1 cellular context compared by ENCODE assay signal in genomic region chr17:18038861-18039534, GRCh38.
TF ChIP-seq lines count a peak whose summit lies in the region.

TSS of gene ATPAF2 (minus strand) at chr17:18039168. CDS start at chr17:18039013, 155 bp downstream.
TSS of gene GID4 (plus strand) at chr17:18039408. CDS start at chr17:18039465, 57 bp downstream.

TF ChIP-seq in K562, 482 proteins besides CTCF, POLR2A, EP300 and RAD21 (continued from another document and continues in another):
- TF ChIP-seq HEY1 (CRISPR knock-in tag; IDR thresholded peaks at IDR 0.05; ENCODE audit: borderline replicate concordance) (no peak), ARHGAP35 (IDR thresholded peaks at IDR 0.05; ENCODE audit: partially characterized antibody) (no peak), SIX5 (IDR thresholded peaks at IDR 0.05; ENCODE audit: borderline replicate concordance in 1 of 2, insufficient read depth in 1 of 2, low read depth in 1 of 2, low read length in 2 of 2) (peak; percentile 67 to 80; a peak in 3 of 4 replicates), CBFB (CRISPR knock-in tag; IDR thresholded peaks at IDR 0.05) (no peak), ATF4 (CRISPR knock-in tag; IDR thresholded peaks at IDR 0.05) (no peak), MAZ (CRISPR knock-in tag; conservative IDR thresholded peaks at IDR 0.05 in 1 of 2, IDR thresholded peaks at IDR 0.05 in 1 of 2) (peak; percentile 67 to 84; a peak in 3 of 4 replicates), ZNF274 (IDR thresholded peaks at IDR 0.05; ENCODE audit: borderline replicate concordance, low read depth, low read length) (no peak), ZBTB2 (IDR thresholded peaks at IDR 0.05) (peak; percentile 71; the same call in 1 of the 2 replicates), SAFB2 (IDR thresholded peaks at IDR 0.05; ENCODE audit: borderline replicate concordance, low read depth, low read length, severe bottlenecking) (no peak), DLX4 (CRISPR knock-in tag; IDR thresholded peaks at IDR 0.05) (no peak), E2F6 (IDR thresholded peaks at IDR 0.05; ENCODE audit: borderline replicate concordance in 1 of 2, extremely low read depth in 1 of 2, insufficient read depth in 1 of 2, insufficient read length in 1 of 2, low read depth in 1 of 2, low read length in 1 of 2, poor library complexity in 1 of 2, severe bottlenecking in 1 of 2) (peak; percentile 37 to 57), IRF9 (tag; IDR thresholded peaks at IDR 0.05) (no peak), SAP30 (IDR thresholded peaks at IDR 0.05; ENCODE audit: borderline replicate concordance, insufficient read depth, low read depth, low read length, poor library complexity, severe bottlenecking) (no peak), ZNF766 (CRISPR knock-in tag; conservative IDR thresholded peaks at IDR 0.05) (no peak), MYBL2 (IDR thresholded peaks at IDR 0.05; ENCODE audit: low read depth) (no peak), MYBL2 (CRISPR knock-in tag; IDR thresholded peaks at IDR 0.05; ENCODE audit: borderline replicate concordance) (no peak), MXD1 (CRISPR knock-in tag; IDR thresholded peaks at IDR 0.05; ENCODE audit: borderline replicate concordance, poor library complexity, severe bottlenecking) (no peak), HDAC6 (IDR thresholded peaks at IDR 0.05; ENCODE audit: low read depth, low read length) (no peak), HMG20B (CRISPR knock-in tag; IDR thresholded peaks at IDR 0.05) (no peak), ZKSCAN8 (CRISPR knock-in tag; IDR thresholded peaks at IDR 0.05) (no peak), POLR3A (IDR thresholded peaks at IDR 0.05; ENCODE audit: borderline replicate concordance, extremely low read depth, insufficient read depth, insufficient read length) (no peak), NBN (IDR thresholded peaks at IDR 0.05; ENCODE audit: low read depth) (no peak), IRF2 (CRISPR knock-in tag; IDR thresholded peaks at IDR 0.05) (no peak), FOXJ2 (tag; IDR thresholded peaks at IDR 0.05) (no peak), PYGO2 (tag; IDR thresholded peaks at IDR 0.05) (no peak), ZNF316 (IDR thresholded peaks at IDR 0.05) (no peak), NCOR1 (IDR thresholded peaks at IDR 0.05) (no peak), BHLHE40 (IDR thresholded peaks at IDR 0.05; ENCODE audit: low read length) (peak; percentile 28), NFATC3 (IDR thresholded peaks at IDR 0.05) (no peak), AFF1 (IDR thresholded peaks at IDR 0.05; ENCODE audit: low read depth in 1 of 2, partially characterized antibody in 2 of 2) (peak in 1 of 2 experiments; percentile 78), ZNF311 (CRISPR knock-in tag; IDR thresholded peaks at IDR 0.05) (no peak), ATF2 (CRISPR knock-in tag; IDR thresholded peaks at IDR 0.05) (no peak), DACH1 (IDR thresholded peaks at IDR 0.05; ENCODE audit: partially characterized antibody) (no peak), ZNF75A (CRISPR knock-in tag; IDR thresholded peaks at IDR 0.05) (no peak), XRCC3 (IDR thresholded peaks at IDR 0.05) (no peak), ZEB2 (IDR thresholded peaks at IDR 0.05) (no peak), ELK3 (CRISPR knock-in tag; IDR thresholded peaks at IDR 0.05) (no peak), SMAD2 (IDR thresholded peaks at IDR 0.05; ENCODE audit: low read depth, low read length) (no peak), NEUROD1 (IDR thresholded peaks at IDR 0.05; ENCODE audit: borderline replicate concordance, low read depth, low read length, partially characterized antibody) (no peak), SREBF1 (IDR thresholded peaks at IDR 0.05; ENCODE audit: borderline replicate concordance, low read depth, low read length) (no peak), ZNF764 (CRISPR knock-in tag; IDR thresholded peaks at IDR 0.05; ENCODE audit: low read depth) (no peak), CGGBP1 (CRISPR knock-in tag; IDR thresholded peaks at IDR 0.05) (no peak), MCM7 (IDR thresholded peaks at IDR 0.05) (no peak), SNAPC5 (CRISPR knock-in tag; IDR thresholded peaks at IDR 0.05) (no peak), POLR2G (IDR thresholded peaks at IDR 0.05; ENCODE audit: low read depth, low read length) (peak; percentile 82), ILF3 (IDR thresholded peaks at IDR 0.05; ENCODE audit: borderline replicate concordance) (no peak), SP1 (CRISPR knock-in tag; IDR thresholded peaks at IDR 0.05) (peak; percentile 94), NR2C2 (CRISPR knock-in tag; IDR thresholded peaks at IDR 0.05) (no peak), NR2C2 (tag; IDR thresholded peaks at IDR 0.05) (no peak; the same call in 1 of the 2 replicates), SRSF7 (optimal IDR thresholded peaks at IDR 0.05; ENCODE audit: low read depth, low read length) (no peak), SNIP1 (IDR thresholded peaks at IDR 0.05; ENCODE audit: low read depth) (no peak), GTF2B (IDR thresholded peaks at IDR 0.05; ENCODE audit: extremely low read depth, insufficient read length) (no peak), HNRNPK (IDR thresholded peaks at IDR 0.05; ENCODE audit: low read depth, low read length, poor library complexity, severe bottlenecking) (no peak), KLF6 (CRISPR knock-in tag; IDR thresholded peaks at IDR 0.05; ENCODE audit: borderline replicate concordance) (no peak), HMBOX1 (IDR thresholded peaks at IDR 0.05) (no peak), THAP7 (CRISPR knock-in tag; IDR thresholded peaks at IDR 0.05) (no peak), ZNF384 (IDR thresholded peaks at IDR 0.05; ENCODE audit: low read depth, low read length) (no peak), ZC3H4 (CRISPR knock-in tag; IDR thresholded peaks at IDR 0.05; ENCODE audit: borderline replicate concordance) (no peak), TBP (optimal IDR thresholded peaks at IDR 0.05; ENCODE audit: low read depth, low read length) (peak; percentile 27)
